Comparison of ENCODE assay signal across 1 cellular context in the genomic region with DNA sequence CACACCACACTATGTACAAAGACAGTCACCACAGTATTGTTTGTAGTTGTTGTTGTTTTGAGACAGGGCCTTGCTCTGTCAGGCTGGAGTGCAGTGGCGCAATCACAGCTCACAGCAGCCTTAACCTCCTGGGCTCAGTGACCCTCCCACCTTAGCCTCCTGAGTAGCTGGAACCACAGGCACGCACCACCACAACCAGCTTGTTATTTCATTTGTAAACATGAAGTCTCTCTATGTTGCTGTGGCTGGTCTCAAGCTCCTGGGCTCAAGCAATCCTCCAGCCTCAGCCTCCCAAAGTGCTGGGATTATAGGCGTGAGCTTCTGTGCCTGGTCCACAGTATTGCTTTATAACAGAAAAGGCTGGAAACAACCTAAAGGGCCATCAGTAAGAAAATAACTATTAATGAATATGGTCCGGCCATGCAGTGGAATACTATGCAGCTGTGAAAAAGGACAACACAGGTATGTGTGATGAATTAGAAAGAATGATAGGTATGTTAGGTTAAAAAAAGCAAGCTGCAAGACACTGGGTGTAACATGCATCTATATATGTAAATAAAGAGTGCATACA.
TF ChIP-seq lines count a peak whose summit lies in the region.

No MANE protein-coding gene starts in this region.

TF ChIP-seq in HEK293, 187 proteins besides CTCF, POLR2A, EP300 and RAD21 (continued from another document):
- TF ChIP-seq INSM2 (tag by site-specific recombination; IDR thresholded peaks at IDR 0.05) (no peak), ZNF558 (tag by site-specific recombination; IDR thresholded peaks at IDR 0.05) (no peak)
